9 cellular contexts compared by ENCODE assay signal in the genomic region with DNA sequence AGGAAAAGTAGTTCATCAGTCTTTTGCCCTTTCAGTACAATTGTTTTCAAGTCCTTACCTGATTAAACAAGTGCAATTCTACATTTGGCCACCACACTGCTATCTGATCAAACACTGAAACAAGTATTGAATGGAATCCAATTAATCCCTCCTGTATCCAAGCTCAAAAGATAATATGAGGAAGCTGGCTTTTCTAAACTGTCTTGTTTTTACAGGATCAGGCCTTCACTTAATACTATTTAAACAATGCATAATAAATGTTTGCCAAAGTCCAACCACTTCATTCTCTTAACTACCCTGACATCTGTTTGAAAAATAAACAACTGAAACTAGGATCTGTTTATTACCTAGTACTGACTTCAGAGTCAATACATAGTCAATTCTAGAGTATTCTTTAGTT.
DNase-seq lines count a peak whose midpoint lies in the region; ATAC-seq and TF ChIP-seq lines count a peak whose summit lies in the region.
"Had no signal": no experiment of that assay in that cellular context is flagged by ENCODE, and none has a peak within 500 bp of the region (broad histone marks: within the 10 kb centered on the region; RNA-seq: fewer than 3 reads in every experiment).

No MANE protein-coding gene starts in this region.

- H3K79me2 ChIP-seq in PC-9 (ENCODE audit: low read depth): peaks cover 4% of the 10 kb centered on the region; the same call in 1 of the 2 replicates

- POLR2A ChIA-PET in PC-9 (lab: Charles Lee; ENCODE audit: unreplicated experiment): no interaction called here

- no peaks in the 10 kb centered on the region for H3K27me3 Mint-ChIP-seq in HFFc6 (ENCODE audit: insufficient read depth)

- H3K4me3 Mint-ChIP-seq in HFFc6: no peak overlapping the region

- H3K4me1 Mint-ChIP-seq in HFFc6 (ENCODE audit: low read depth): peaks cover 33% of the 10 kb centered on the region

- H3K36me3 Mint-ChIP-seq in HFFc6 (ENCODE audit: low read depth): peaks cover 6% of the 10 kb centered on the region; the same call in 1 of the 2 replicates

- TF ChIP-seq CTCF in HFFc6 (IDR thresholded peaks at IDR 0.05): peak; percentile 69
- TF ChIP-seq CTCF in PC-9 (conservative IDR thresholded peaks at IDR 0.05): peak; percentile 49
- peak in 9 of 12 donors; percentile 12 to 66 (median 43) for TF ChIP-seq CTCF in heart left ventricle (IDR thresholded peaks at IDR 0.05)
- peak; percentile 38 for TF ChIP-seq CTCF in thoracic aorta (IDR thresholded peaks at IDR 0.05)

- no peak overlapping the region for H3K4me2 ChIP-seq in PC-9

- no peaks in the 10 kb centered on the region for H3K9me3 ChIP-seq in PC-9 (ENCODE audit: insufficient read depth, low read depth)
- peaks cover 0 to 5% (median 0%) of the 10 kb centered on the region in 12 donors for H3K9me3 ChIP-seq in heart left ventricle
- no peaks in the 10 kb centered on the region for H3K9me3 ChIP-seq in thoracic aorta
- H3K9me3 ChIP-seq: ascending aorta had no signal

- no peak overlapping the region for H2AFZ ChIP-seq in PC-9

- H3K27ac ChIP-seq in PC-9 (no peak overlapping the region), heart left ventricle (peak overlapping the region in 9 of 12 donors; percentile 11 to 69 (median 31)), thoracic aorta (no peak overlapping the region)
- H3K27ac ChIP-seq: ascending aorta had no signal

- ATAC-seq in heart left ventricle: peak in 2 of 4 donors; percentile 34 to 57
- no peak for ATAC-seq in thoracic aorta (ENCODE audit: insufficient number of reproducible peaks, low FRiP score, low read depth)
- ATAC-seq in GM18498 (IDR thresholded peaks at IDR 0.05; ENCODE audit: unreplicated experiment): no peak
- no peak for ATAC-seq in GM18511 (IDR thresholded peaks at IDR 0.05; ENCODE audit: unreplicated experiment)
- ATAC-seq in sciatic nerve: no peak

- no peak overlapping the region for H3K27ac Mint-ChIP-seq in HFFc6

- H3K9me2 ChIP-seq in PC-9 (ENCODE audit: insufficient read depth): no peaks in the 10 kb centered on the region

- H3K27me3 ChIP-seq in PC-9 (ENCODE audit: insufficient read depth, low read depth): no peaks in the 10 kb centered on the region
- no peaks in the 10 kb centered on the region for H3K27me3 ChIP-seq in heart left ventricle
- H3K27me3 ChIP-seq in thoracic aorta (replicated peaks; ENCODE audit: insufficient read depth): no peaks in the 10 kb centered on the region
- H3K27me3 ChIP-seq: ascending aorta had no signal

- no peaks in the 10 kb centered on the region for H3K9me3 Mint-ChIP-seq in HFFc6

- CTCF ChIA-PET in PC-9 (lab: Charles Lee): no interaction called here

- BruUV-seq in PC-9 (replicated peaks; lab: Mats Ljungman, UMichigan): no TSS peak

- peaks cover 7% of the 10 kb centered on the region; the same call in 1 of the 2 replicates for H3F3A ChIP-seq in PC-9 (ENCODE audit: insufficient read depth, low read depth)

- intact Hi-C loops in PC-9 (cut with micrococcal nuclease; ENCODE audit: unreplicated experiment) (no loop called here), heart left ventricle (cut with DNase I) (loop anchor here in 1 of 10 donors (10.0 kb wide), 1 partner anchor 62 kb away; no protein-coding TSS in a partner anchor), sciatic nerve (cut with DNase I) (no loop called here)

- H3K36me3 ChIP-seq in PC-9 (ENCODE audit: low read depth): peaks cover 3% of the 10 kb centered on the region; the same call in 1 of the 2 replicates
- H3K36me3 ChIP-seq in heart left ventricle: no peaks in the 10 kb centered on the region
- H3K36me3 ChIP-seq in thoracic aorta: no peaks in the 10 kb centered on the region
- H3K36me3 ChIP-seq: ascending aorta had no signal

- DNase-seq in HFFc6: no peak
- no peak for DNase-seq in PC-9
- DNase-seq in heart left ventricle: no peak
- no peak for DNase-seq in thoracic aorta (ENCODE audit: low spot score)
- DNase-seq in sciatic nerve (ENCODE audit: low spot score): no peak
- DNase-seq in NCI-H1436 (lab: John Stamatoyannopoulos, UW): no peak

- no peak overlapping the region for H3K4me3 ChIP-seq in PC-9
- peak overlapping the region in 8 of 12 donors; percentile 13 to 50 (median 28) for H3K4me3 ChIP-seq in heart left ventricle
- peak overlapping the region; percentile 16 for H3K4me3 ChIP-seq in thoracic aorta

- H3K4me1 ChIP-seq in PC-9 (replicated peaks; ENCODE audit: insufficient read depth) (peaks cover 9% of the 10 kb centered on the region), heart left ventricle (peaks cover 0 to 38% (median 14%) of the 10 kb centered on the region in 12 donors), thoracic aorta (ENCODE audit: control insufficient read depth in 1 of 2, low read depth in 2 of 2) (peaks cover 0 to 3% of the 10 kb centered on the region in 2 donors)

- no peak for TF ChIP-seq POLR2A in heart left ventricle (IDR thresholded peaks at IDR 0.05)

- H4K20me1 ChIP-seq in PC-9 (ENCODE audit: insufficient read depth): no peaks in the 10 kb centered on the region

Comparison
In these comparisons a context has a peak if more than half of its experiments do, and no peak if none do; other contexts are left out.
1. H3K27ac ChIP-seq: peak in heart left ventricle (9 of 12); none in PC-9 (single experiment) and thoracic aorta (0 of 2).
2. Peak in every context shown above with its lines, with median percentiles within 50 percentile points of each other: CTCF ChIP-seq.